In the genomic region with DNA sequence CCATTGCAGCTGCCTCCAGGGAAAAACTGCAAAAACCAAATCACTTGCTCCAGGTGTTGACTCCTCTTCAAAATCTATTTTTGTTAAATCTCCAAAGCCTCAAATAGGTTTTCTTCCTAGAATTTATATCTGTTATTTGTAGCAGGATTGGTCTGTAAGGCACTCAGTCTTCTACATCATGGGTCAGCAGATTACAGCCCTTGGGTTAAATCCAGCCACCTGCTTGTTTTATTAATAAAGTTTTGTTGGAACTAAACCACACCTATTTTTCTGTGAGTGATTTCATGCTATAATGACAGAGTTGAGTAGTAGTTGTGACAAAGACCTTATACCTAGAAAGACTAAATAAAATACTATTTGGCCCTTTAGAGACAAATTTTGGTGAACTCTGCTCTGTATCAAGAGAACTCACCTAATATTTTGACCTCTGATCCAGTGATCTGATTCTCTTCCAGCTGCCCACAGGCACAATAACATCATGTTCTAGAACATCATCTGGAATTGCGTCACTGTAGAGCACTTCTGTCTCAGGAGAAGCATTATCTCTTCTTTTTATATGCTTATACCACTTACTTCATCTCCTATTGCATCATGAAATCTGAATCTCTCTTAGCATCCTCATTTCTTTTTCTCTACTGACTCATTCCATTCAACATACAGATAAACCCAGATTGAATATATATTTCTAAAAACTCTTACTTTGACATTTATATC, we compare ENCODE assay signal across 17 cellular contexts.
A peak's percentile ranks its signal among the peaks of the same experiment; 100 is the strongest.
DNase-seq lines count a peak whose midpoint lies in the region; ATAC-seq and TF ChIP-seq lines count a peak whose summit lies in the region.
"Had no signal": no experiment of that assay in that cellular context is flagged by ENCODE, and none has a peak within 500 bp of the region (broad histone marks: within the 10 kb centered on the region; RNA-seq: fewer than 3 reads in every experiment).

No MANE protein-coding gene starts in this region.

- DNase-seq in NOMO-1 treated with DMSO at 0.1 percent for 48 hours (lab: John Stamatoyannopoulos, UW; ENCODE audit: unreplicated experiment) = peak; percentile 26
- DNase-seq in NOMO-1 treated with dmso at 0.1 percent for 144 hours (lab: John Stamatoyannopoulos, UW; ENCODE audit: unreplicated experiment) = no peak
- no peak for DNase-seq in SK-N-MC (ENCODE audit: low read depth, low spot score)
- DNase-seq in fibroblast of pulmonary artery (ENCODE audit: low read depth) = peak; percentile 91
- no peak for DNase-seq in sciatic nerve (ENCODE audit: low spot score)
- DNase-seq in cerebellum (ENCODE audit: low spot score) = no peak
- no peak for DNase-seq in colonic mucosa
- DNase-seq: activated CD4-positive, alpha-beta T cell treated with anti-CD3 and anti-CD28 coated beads for 48 hours; activated naive CD8-positive, alpha-beta T cell treated with anti-CD3 and anti-CD28 coated beads, Interleukin-2, amount 10 ng/mL, durations not matched to agents 7 days and 5 days; activated T-cell treated with anti-CD3 and anti-CD28 coated beads for 4 hours; COR-L47; GF-D8; NCI-H1930; NCI-H526 treated with DMSO at 0.1 percent for 48 hours had no signal

- intact Hi-C loops in sciatic nerve (cut with DNase I) (no loop called here), colonic mucosa (cut with DNase I) (no loop called here)

- no peaks in the 10 kb centered on the region for H3K27me3 ChIP-seq in colonic mucosa
- H3K27me3 ChIP-seq: vagina had no signal

- H3K4me3 ChIP-seq in SK-N-MC = no peak overlapping the region
- H3K4me3 ChIP-seq in fibroblast of pulmonary artery (replicated peaks; ENCODE audit: low read depth, low read length) = no peak overlapping the region
- H3K4me3 ChIP-seq in colonic mucosa = no peak overlapping the region
- H3K4me3 ChIP-seq: smooth muscle cell, vagina had no signal

- no peaks in the 10 kb centered on the region; the same call in 1 of the 2 replicates for H3K9me3 ChIP-seq in SK-N-MC (ENCODE audit: low read depth, low read length)
- H3K9me3 ChIP-seq in colonic mucosa = no peaks in the 10 kb centered on the region
- H3K9me3 ChIP-seq: vagina had no signal

- TF ChIP-seq CTCF in fibroblast of pulmonary artery (IDR thresholded peaks at IDR 0.05; ENCODE audit: low read length, missing control alignments) = no peak
- no peak for TF ChIP-seq CTCF in colonic mucosa (IDR thresholded peaks at IDR 0.05)

- H3K9ac ChIP-seq in SK-N-MC (ENCODE audit: insufficient read length) = no peak overlapping the region
- no peak overlapping the region for H3K9ac ChIP-seq in colonic mucosa (ENCODE audit: low read depth in 2 of 2, low read length in 2 of 2)

- ATAC-seq in sciatic nerve = peak; percentile 98
- ATAC-seq in GM21390 (IDR thresholded peaks at IDR 0.05; ENCODE audit: unreplicated experiment) = no peak

- H3K27ac ChIP-seq in SK-N-MC = 0 out of 2 replicates have a peak overlapping the region, but pooled peaks have one; percentile 34
- H3K27ac ChIP-seq in colonic mucosa = no peak overlapping the region
- H3K27ac ChIP-seq: vagina had no signal

- H3K36me3 ChIP-seq in SK-N-MC (ENCODE audit: insufficient read depth, low read length) (no peaks in the 10 kb centered on the region), colonic mucosa (no peaks in the 10 kb centered on the region)
- H3K36me3 ChIP-seq: vagina had no signal

- no peaks in the 10 kb centered on the region for H3K4me1 ChIP-seq in colonic mucosa
- H3K4me1 ChIP-seq: vagina had no signal

Comparison
In these comparisons a context has a peak if more than half of its experiments do, and no peak if none do; other contexts are left out.
1. DNase-seq: peak in NOMO-1 treated with DMSO at 0.1 percent for 48 hours (single experiment) and fibroblast of pulmonary artery (single experiment); none in NOMO-1 treated with dmso at 0.1 percent for 144 hours (single experiment), SK-N-MC (single experiment), sciatic nerve (single experiment), cerebellum (single experiment) and colonic mucosa (single experiment).